20 cellular contexts compared by ENCODE assay signal in the genomic region with DNA sequence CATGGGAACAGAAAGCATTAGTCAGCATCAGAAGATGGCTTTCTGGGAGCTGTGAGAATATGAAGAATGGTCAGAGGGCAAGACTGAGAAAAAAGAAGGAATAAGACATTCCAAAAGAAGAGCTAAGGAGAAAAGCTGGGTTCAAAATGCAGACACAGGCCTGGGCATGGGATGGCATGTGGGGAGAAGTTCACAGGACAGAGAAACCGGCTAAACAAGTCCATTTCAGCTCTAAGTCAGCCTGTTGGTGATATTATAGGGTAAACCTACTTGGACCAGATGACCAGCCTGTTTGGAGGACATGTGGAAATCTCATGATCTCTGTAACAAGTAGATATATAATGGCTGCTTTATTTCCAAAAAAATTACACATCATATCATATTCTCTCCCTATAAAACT.
"Had no signal": no experiment of that assay in that cellular context is flagged by ENCODE, and none has a peak within 500 bp of the region (broad histone marks: within the 10 kb centered on the region; RNA-seq: fewer than 3 reads in every experiment).

No MANE protein-coding gene starts in this region.

- H3K27ac ChIP-seq: HL-60, SJCRH30, SK-N-MC had no signal

- H3K4me3 ChIP-seq: SJCRH30, SK-N-MC had no signal

- DNase-seq: KBM-7, MV-4-11, NCI-H1048, NCI-H1105, NCI-H1417, NCI-H1436 treated with DMSO at 0.1 percent for 48 hours, NCI-H1694, NCI-H187 treated with DMSO at 0.1 percent for 48 hours, NCI-H2029 treated with DMSO at 0.1 percent for 48 hours, NCI-H2171 treated with DMSO at 0.1 percent for 48 hours, NCI-H345, NCI-H446 treated with DMSO at 0.1 percent for 48 hours, NCI-H510A treated with DMSO at 0.1 percent for 48 hours, NCI-H526, NCI-H82, Right ventricle myocardium superior, RPMI8226, SJCRH30 had no signal

- H3K9me3 ChIP-seq: SJCRH30 had no signal

- H3K27me3 ChIP-seq: SJCRH30 had no signal

- H3K36me3 ChIP-seq: SJCRH30 had no signal
